In the genomic region with DNA sequence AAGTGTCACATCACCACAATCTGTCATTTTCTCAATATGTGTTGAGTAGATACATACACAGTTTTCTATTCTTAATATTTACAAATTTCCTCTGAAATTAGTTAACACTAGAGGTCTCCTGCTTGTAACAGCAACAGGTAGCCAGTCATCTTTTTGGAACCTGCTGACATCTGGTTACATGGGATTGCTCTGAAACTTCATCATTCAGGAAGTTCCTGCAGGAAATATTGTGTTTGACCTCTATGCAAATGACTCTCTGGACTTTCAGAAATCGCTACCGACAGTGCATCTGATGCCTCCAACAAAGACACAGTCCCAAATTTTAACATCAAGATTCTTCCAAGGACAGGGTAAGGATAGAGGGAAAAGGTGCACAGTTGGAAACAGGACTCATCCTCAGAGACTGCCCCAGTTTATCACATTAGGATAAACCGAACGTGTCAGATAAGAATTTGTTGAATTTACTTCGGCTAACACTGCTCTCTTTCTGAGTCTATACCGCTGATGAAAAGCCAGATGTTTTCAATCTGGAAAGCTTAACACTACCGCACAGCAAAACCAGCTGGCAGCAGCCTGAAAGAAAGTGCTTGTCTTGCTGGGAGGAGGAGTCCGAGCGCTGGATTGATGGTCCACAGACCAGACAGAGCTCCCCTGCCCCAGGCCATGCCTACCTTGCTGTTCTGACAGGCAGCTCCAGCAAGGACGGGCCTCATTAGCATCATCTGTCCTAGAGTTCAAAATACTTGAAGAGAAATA, we compare ENCODE assay signal across 15 cellular contexts.
DNase-seq lines count a peak whose midpoint lies in the region; ATAC-seq lines count a peak whose summit lies in the region.
"Had no signal": no experiment of that assay in that cellular context is flagged by ENCODE, and none has a peak within 500 bp of the region (broad histone marks: within the 10 kb centered on the region; RNA-seq: fewer than 3 reads in every experiment).

No MANE protein-coding gene starts in this region.

- peak; percentile 59 for ATAC-seq in Right ventricle myocardium superior (ENCODE audit: poor library complexity)
- ATAC-seq: left lung had no signal

- DNase-seq in Right ventricle myocardium superior = peak; percentile 51
- DNase-seq in cardiac septum (ENCODE audit: low spot score) = no peak
- peak; percentile 31 for DNase-seq in dedifferentiated amniotic fluid mesenchymal stem cell (ENCODE audit: extremely low spot score)
- peak; percentile 88 for DNase-seq in islet precursor cell
- DNase-seq in C1 segment of cervical spinal cord (lab: John Stamatoyannopoulos, UW) = no peak
- no peak for DNase-seq in NCI-H1436 (lab: John Stamatoyannopoulos, UW)
- DNase-seq in NK-92 (lab: John Stamatoyannopoulos, UW; ENCODE audit: unreplicated experiment) = no peak
- DNase-seq in NCI-H1417 (lab: John Stamatoyannopoulos, UW) = no peak
- DNase-seq: activated naive CD4-positive, alpha-beta T cell treated with Interleukin-2 at 50 U/mL for 16 hours; left lung; MV-4-11; sigmoid colon; stimulated activated CD4-positive, alpha-beta T cell treated with anti-CD3 and anti-CD28 coated beads, Interleukin-4, amount 100 ng/mL, for 24 hours; trophoblast cell; WERI-Rb-1 had no signal

- intact Hi-C loops in Right ventricle myocardium superior (cut with DNase I) = no loop called here
- intact Hi-C loops in cardiac septum (cut with DNase I) = no loop called here

Comparison
In these comparisons a context has a peak if more than half of its experiments do, and no peak if none do; other contexts are left out.
1. DNase-seq: peak in Right ventricle myocardium superior (single experiment), dedifferentiated amniotic fluid mesenchymal stem cell (single experiment) and islet precursor cell (single experiment); none in cardiac septum (single experiment), C1 segment of cervical spinal cord (0 of 14), NCI-H1436 (single experiment), NK-92 (single experiment) and NCI-H1417 (0 of 3).